8 cellular contexts compared by ENCODE assay signal in the genomic region with DNA sequence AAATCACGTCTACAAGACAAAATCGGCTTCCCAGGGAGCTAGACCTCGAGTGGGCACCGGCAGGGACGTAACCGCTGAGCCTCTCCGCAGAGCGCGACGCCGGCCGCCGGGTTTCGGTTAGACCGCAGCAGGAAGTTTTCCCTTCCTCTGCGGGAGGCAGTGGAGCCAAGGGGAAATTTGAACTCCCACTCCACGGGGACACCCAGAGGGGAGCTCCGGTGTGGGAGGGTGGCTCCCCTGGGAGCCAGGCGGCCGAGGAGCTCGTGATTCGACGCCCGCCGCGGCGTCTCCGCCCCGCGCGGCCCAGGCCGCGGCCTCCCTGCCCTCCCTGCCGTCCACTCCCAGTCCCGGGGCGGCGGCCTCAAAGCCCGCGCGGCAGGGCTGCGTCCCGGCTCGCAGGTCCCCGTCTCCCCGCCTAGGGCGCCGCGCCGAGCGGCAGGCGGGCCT. TPM values are rescaled to one million over a fixed set of nuclear protein-coding genes. Genes with fewer than 3 reads are reported as not detected.
DNase-seq lines count a peak whose midpoint lies in the region; ATAC-seq, FAIRE-seq and TF ChIP-seq lines count a peak whose summit lies in the region.

No MANE protein-coding gene starts in this region.

- 0 to 1% (median 0%) methylated on average over 34 to 51 of the region's 51 CpGs for WGBS in ovary, 3 donors

- peak; percentile 30 for ATAC-seq in HG02852 (IDR thresholded peaks at IDR 0.05; ENCODE audit: unreplicated experiment)

- peak overlapping the region; percentile 92 for H3K4me3 ChIP-seq in ACC112 (ENCODE audit: low read depth, low read length)
- peak overlapping the region; percentile 71 for H3K4me3 ChIP-seq in ovary

- no peaks in the 10 kb centered on the region for H3K9me3 ChIP-seq in ovary

- H3K4me1 ChIP-seq in ACC112 (ENCODE audit: control insufficient read depth, insufficient read depth, low read length, unreplicated experiment) (peaks cover 29% of the 10 kb centered on the region), ovary (ENCODE audit: insufficient read depth) (peaks cover 5% of the 10 kb centered on the region)

- DNase-seq in GM12891 (ENCODE audit: insufficient read length, low spot score) (peak; percentile 25), NCI-H146 treated with DMSO at 0.1 percent for 48 hours (lab: John Stamatoyannopoulos, UW; ENCODE audit: unreplicated experiment) (peak; percentile 72), glomerular visceral epithelial cell (ENCODE audit: extremely low spot score) (peak; percentile 74), ovary (peak in 1 of 5 donors; percentile 68), pons (ENCODE audit: low spot score) (no peak)
- peak; percentile 31 for DNase-seq in activated effector memory CD4-positive, alpha-beta T cell treated with Interleukin-2 at 50 U/mL for 16 hours

- no peak for TF ChIP-seq CTCF in ovary (IDR thresholded peaks at IDR 0.05)

- TF ChIP-seq EP300 in ovary (IDR thresholded peaks at IDR 0.05): no peak

- FAIRE-seq in GM12891 (lab: Jason Lieb, UNC): no peak

- H3K27me3 ChIP-seq in ACC112 (ENCODE audit: insufficient read depth, low read length) (no peaks in the 10 kb centered on the region), ovary (no peaks in the 10 kb centered on the region)

- H3K36me3 ChIP-seq in ACC112 (ENCODE audit: insufficient read depth, low read length) (no peaks in the 10 kb centered on the region), ovary (no peaks in the 10 kb centered on the region)

- peak overlapping the region; percentile 96 for H3K27ac ChIP-seq in ACC112 (ENCODE audit: low read depth, low read length)
- peak overlapping the region; percentile 98 to 99 for H3K27ac ChIP-seq in ovary

- peaks cover 47% of the 10 kb centered on the region for H3K79me2 ChIP-seq in ACC112 (ENCODE audit: control insufficient read depth, insufficient read depth, low read length, unreplicated experiment)

- intact Hi-C loops in ovary (cut with DNase I): no loop called here

- 0 out of 2 replicates have a peak, but pooled peaks have one; percentile 5 for TF ChIP-seq POLR2A in GM12891 (IDR thresholded peaks at IDR 0.05; ENCODE audit: low read depth, low read length)
- no peak for TF ChIP-seq POLR2A in ovary (IDR thresholded peaks at IDR 0.05)

- H2AFZ ChIP-seq in ACC112 (ENCODE audit: low read length, unreplicated experiment): peak overlapping the region; percentile 68

TF ChIP-seq in GM12891, 5 proteins besides CTCF, POLR2A, EP300 and RAD21:
- TF ChIP-seq POU2F2 (IDR thresholded peaks at IDR 0.05; ENCODE audit: low read depth, low read length) (no peak), TAF1 (IDR thresholded peaks at IDR 0.05; ENCODE audit: low read depth, low read length) (no peak), POLR2AphosphoS5 (IDR thresholded peaks at IDR 0.05; ENCODE audit: low read depth, low read length) (no peak), PAX5 (IDR thresholded peaks at IDR 0.05; ENCODE audit: insufficient read depth, low read length, severe bottlenecking) (no peak), SPI1 (IDR thresholded peaks at IDR 0.05; ENCODE audit: low read depth, low read length) (no peak)

RNA-seq across cellular contexts. Expression of a gene that starts 0.4 kb away (rescaled TPM):
- 29.5 TPM for polyA plus RNA-seq in GM12891 (2012; ENCODE audit: low read depth, missing spikeins)
- total RNA-seq in ovary: 100 to 1,000 TPM in 1 of 7 donors, 10 to 100 TPM in 6; 71.5 to 107 (median 83.5) TPM
- polyA plus RNA-seq in ovary: 100 to 1,000 TPM in 1 of 2 donors, 10 to 100 TPM in 1; 73.8 to 127 TPM
